In the genomic region with DNA sequence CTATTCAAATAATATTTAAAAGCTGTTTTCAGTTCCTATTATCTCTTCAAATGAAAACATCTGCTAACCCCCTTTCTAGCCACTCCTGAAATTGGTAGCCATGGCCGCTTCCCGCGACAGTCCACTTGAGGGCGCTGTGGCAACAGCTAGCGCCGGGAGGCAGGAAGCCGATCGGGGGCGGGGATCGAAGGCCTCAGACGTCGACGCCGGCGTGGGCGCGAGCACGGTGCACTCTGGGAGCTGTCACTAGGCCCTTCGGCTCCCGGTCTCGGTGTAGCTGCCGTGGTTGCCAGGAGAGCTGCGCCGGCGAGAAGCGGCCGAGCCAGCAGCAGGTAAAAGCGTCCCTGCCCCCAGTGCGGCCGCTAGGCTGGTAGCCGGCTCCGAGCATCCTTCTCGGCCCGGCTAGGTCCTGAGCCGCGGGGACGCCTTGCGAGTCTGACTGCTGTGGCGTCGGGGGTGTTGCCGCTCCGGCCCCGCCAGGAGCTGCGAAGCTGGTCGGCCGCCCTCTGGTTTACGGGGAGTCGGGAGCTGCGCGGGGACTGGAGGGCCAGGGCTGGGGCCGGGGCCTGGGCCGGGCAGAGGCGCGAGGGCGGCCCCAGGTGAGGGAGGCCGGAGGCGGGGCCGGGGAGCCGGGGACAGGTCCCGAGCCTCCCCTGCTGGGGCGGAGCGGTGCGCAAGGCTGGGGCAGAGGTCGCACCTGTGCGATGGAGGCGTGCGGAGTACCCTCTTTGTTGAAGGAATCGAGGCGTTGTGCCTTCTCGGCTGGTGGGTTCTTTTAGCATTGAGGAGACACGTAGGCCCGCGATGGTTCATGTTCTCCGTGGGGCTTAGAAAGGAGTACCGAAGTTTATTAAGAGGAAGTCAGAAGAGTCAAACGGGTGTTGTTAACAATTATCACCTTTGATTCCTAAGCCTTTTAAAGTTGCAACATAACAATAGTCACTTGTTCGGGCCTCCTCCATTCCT, we compare ENCODE assay signal across 1 cellular context.
TF ChIP-seq lines count a peak whose summit lies in the region.

DOP1A (plus strand) TSS at position 224 of the 966 bp plus-strand sequence. CDS start 29,307 bp downstream, outside the sequence.

TF ChIP-seq in HepG2, 621 proteins besides CTCF, POLR2A, EP300 and RAD21 (continued from another document):
- TF ChIP-seq, protein P1, sequence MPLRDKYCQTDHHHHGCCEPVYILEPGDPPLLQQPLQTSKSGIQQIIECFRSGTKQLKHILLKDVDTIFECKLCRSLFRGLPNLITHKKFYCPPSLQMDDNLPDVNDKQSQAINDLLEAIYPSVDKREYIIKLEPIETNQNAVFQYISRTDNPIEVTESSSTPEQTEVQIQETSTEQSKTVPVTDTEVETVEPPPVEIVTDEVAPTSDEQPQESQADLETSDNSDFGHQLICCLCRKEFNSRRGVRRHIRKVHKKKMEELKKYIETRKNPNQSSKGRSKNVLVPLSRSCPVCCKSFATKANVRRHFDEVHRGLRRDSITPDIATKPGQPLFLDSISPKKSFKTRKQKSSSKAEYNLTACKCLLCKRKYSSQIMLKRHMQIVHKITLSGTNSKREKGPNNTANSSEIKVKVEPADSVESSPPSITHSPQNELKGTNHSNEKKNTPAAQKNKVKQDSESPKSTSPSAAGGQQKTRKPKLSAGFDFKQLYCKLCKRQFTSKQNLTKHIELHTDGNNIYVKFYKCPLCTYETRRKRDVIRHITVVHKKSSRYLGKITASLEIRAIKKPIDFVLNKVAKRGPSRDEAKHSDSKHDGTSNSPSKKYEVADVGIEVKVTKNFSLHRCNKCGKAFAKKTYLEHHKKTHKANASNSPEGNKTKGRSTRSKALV (CRISPR knock-in tag; IDR thresholded peaks at IDR 0.05): peak; percentile 76
- TF ChIP-seq SMARCE1 (IDR thresholded peaks at IDR 0.05; ENCODE audit: borderline replicate concordance) (no peak), TSC22D2 (CRISPR knock-in tag; IDR thresholded peaks at IDR 0.05; ENCODE audit: borderline replicate concordance) (peak; percentile 25; the same call in 1 of the 2 replicates), ZMYM2 (CRISPR knock-in tag; IDR thresholded peaks at IDR 0.05) (no peak), PTBP1 (IDR thresholded peaks at IDR 0.05; ENCODE audit: low read depth, low read length, poor library complexity, severe bottlenecking) (no peak), NRL (CRISPR knock-in tag; IDR thresholded peaks at IDR 0.05; ENCODE audit: borderline replicate concordance) (peak; percentile 89; the same call in 1 of the 2 replicates), ZFX (CRISPR knock-in tag; IDR thresholded peaks at IDR 0.05; ENCODE audit: low read depth) (peak; percentile 95), ZNF564 (CRISPR knock-in tag; IDR thresholded peaks at IDR 0.05) (no peak), TARDBP (CRISPR knock-in tag; IDR thresholded peaks at IDR 0.05) (peak; percentile 29; the same call in 1 of the 2 replicates), RNF2 (conservative IDR thresholded peaks at IDR 0.05; ENCODE audit: low read depth) (peak; percentile 83; the same call in 1 of the 2 replicates), MEIS1 (CRISPR knock-in tag; IDR thresholded peaks at IDR 0.05; ENCODE audit: borderline replicate concordance) (peak; percentile 88), ZNF619 (CRISPR knock-in tag; IDR thresholded peaks at IDR 0.05) (peak; percentile 64; the same call in 1 of the 2 replicates), ZNF644 (CRISPR knock-in tag; IDR thresholded peaks at IDR 0.05; ENCODE audit: low read depth) (no peak), RFX1 (IDR thresholded peaks at IDR 0.05) (peak; percentile 61; the same call in 1 of the 2 replicates)
- TF ChIP-seq, protein P2, sequence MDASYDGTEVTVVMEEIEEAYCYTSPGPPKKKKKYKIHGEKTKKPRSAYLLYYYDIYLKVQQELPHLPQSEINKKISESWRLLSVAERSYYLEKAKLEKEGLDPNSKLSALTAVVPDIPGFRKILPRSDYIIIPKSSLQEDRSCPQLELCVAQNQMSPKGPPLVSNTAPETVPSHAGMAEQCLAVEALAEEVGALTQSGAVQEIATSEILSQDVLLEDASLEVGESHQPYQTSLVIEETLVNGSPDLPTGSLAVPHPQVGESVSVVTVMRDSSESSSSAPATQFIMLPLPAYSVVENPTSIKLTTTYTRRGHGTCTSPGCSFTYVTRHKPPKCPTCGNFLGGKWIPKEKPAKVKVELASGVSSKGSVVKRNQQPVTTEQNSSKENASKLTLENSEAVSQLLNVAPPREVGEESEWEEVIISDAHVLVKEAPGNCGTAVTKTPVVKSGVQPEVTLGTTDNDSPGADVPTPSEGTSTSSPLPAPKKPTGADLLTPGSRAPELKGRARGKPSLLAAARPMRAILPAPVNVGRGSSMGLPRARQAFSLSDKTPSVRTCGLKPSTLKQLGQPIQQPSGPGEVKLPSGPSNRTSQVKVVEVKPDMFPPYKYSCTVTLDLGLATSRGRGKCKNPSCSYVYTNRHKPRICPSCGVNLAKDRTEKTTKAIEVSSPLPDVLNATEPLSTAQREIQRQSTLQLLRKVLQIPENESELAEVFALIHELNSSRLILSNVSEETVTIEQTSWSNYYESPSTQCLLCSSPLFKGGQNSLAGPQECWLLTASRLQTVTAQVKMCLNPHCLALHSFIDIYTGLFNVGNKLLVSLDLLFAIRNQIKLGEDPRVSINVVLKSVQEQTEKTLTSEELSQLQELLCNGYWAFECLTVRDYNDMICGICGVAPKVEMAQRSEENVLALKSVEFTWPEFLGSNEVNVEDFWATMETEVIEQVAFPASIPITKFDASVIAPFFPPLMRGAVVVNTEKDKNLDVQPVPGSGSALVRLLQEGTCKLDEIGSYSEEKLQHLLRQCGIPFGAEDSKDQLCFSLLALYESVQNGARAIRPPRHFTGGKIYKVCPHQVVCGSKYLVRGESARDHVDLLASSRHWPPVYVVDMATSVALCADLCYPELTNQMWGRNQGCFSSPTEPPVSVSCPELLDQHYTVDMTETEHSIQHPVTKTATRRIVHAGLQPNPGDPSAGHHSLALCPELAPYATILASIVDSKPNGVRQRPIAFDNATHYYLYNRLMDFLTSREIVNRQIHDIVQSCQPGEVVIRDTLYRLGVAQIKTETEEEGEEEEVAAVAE (CRISPR knock-in tag; IDR thresholded peaks at IDR 0.05; ENCODE audit: borderline replicate concordance): no peak; the same call in 1 of the 2 replicates
- TF ChIP-seq, protein P3, sequence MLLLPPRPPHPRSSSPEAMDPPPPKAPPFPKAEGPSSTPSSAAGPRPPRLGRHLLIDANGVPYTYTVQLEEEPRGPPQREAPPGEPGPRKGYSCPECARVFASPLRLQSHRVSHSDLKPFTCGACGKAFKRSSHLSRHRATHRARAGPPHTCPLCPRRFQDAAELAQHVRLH (CRISPR knock-in tag; IDR thresholded peaks at IDR 0.05; ENCODE audit: borderline replicate concordance, low read depth): peak; percentile 83; the same call in 1 of the 2 replicates
